Comparison of ENCODE assay signal across 8 cellular contexts in genomic region chr13:114315074-114315785, GRCh38. TPM values are rescaled to one million over a fixed set of nuclear protein-coding genes. Genes with fewer than 3 reads are reported as not detected.
DNase-seq lines count a peak whose midpoint lies in the region; ATAC-seq and TF ChIP-seq lines count a peak whose summit lies in the region.

No MANE protein-coding gene starts in this region.

- H3K18ac ChIP-seq in IMR-90 (ENCODE audit: low read depth, low read length) = no peak overlapping the region

- no CpG with 5 or more reads among the region's 7 CpGs for WGBS in IMR-90 (ENCODE audit: extremely low coverage in 2 of 2, insufficient read length in 1 of 2), 2 experiments

- H3K9me1 ChIP-seq in IMR-90 (ENCODE audit: insufficient read depth, low read length) = peaks cover 11% of the 10 kb centered on the region

- H3K36me3 ChIP-seq in IMR-90 (ENCODE audit: control insufficient read depth, insufficient read depth, low read length) (no peaks in the 10 kb centered on the region), brain microvascular endothelial cell (replicated peaks) (no peaks in the 10 kb centered on the region), mucosa of rectum (ENCODE audit: control insufficient read depth in 2 of 2, insufficient read depth in 2 of 2, low read length in 2 of 2) (no peaks in the 10 kb centered on the region)

- H4K5ac ChIP-seq in IMR-90 (ENCODE audit: low read depth, low read length) = no peak overlapping the region

- H2BK120ac ChIP-seq in IMR-90 (ENCODE audit: low read depth, low read length) = no peak overlapping the region

- TF ChIP-seq CTCF in IMR-90 (conservative IDR thresholded peaks at IDR 0.05; ENCODE audit: low read depth, low read length) = no peak
- no peak for TF ChIP-seq CTCF in brain microvascular endothelial cell (IDR thresholded peaks at IDR 0.05; ENCODE audit: low read depth, low read length, missing control alignments)

- no peak overlapping the region for H2AFZ ChIP-seq in IMR-90 (replicated peaks; ENCODE audit: low read length, poor library complexity)

- H3K4me1 ChIP-seq in IMR-90 (ENCODE audit: control insufficient read depth, insufficient read depth, low read length) (peaks cover 22% of the 10 kb centered on the region), mucosa of rectum (ENCODE audit: control insufficient read depth in 2 of 2, insufficient read depth in 2 of 2, low read length in 2 of 2) (peaks cover 14% of the 10 kb centered on the region in 2 donors)

- H2BK20ac ChIP-seq in IMR-90 (ENCODE audit: low read depth, low read length) = no peak overlapping the region

- H3K4me3 ChIP-seq in IMR-90 (ENCODE audit: insufficient read depth, low read depth, low read length) (peak overlapping the region; percentile 79), brain microvascular endothelial cell (ENCODE audit: low read depth, low read length) (peak overlapping the region; percentile 73), mucosa of rectum (ENCODE audit: low read length in 2 of 2) (peak overlapping the region; percentile 87 to 88)

- H4K8ac ChIP-seq in IMR-90 (ENCODE audit: low read depth in 2 of 2, low read length in 2 of 2) = 0 out of 4 replicates have a peak overlapping the region, but pooled peaks have one; percentile 15 to 78

- H4K91ac ChIP-seq in IMR-90 (ENCODE audit: insufficient read depth, low read depth, low read length) = no peak overlapping the region

- no peak overlapping the region for H2AK9ac ChIP-seq in IMR-90 (replicated peaks; ENCODE audit: low read depth, low read length, poor library complexity)

- peaks cover 4 to 25% of the 10 kb centered on the region in 2 experiments for H3K79me1 ChIP-seq in IMR-90 (ENCODE audit: low read depth in 1 of 2, low read length in 2 of 2)

- no peak overlapping the region for H2BK15ac ChIP-seq in IMR-90 (ENCODE audit: low read depth, low read length)

- POLR2A ChIA-PET in IMR-90 (lab: Charles Lee; ENCODE audit: unreplicated experiment) = no interaction called here

- peak overlapping the region; percentile 95 for H3K4me2 ChIP-seq in IMR-90 (ENCODE audit: low read depth, low read length)

- intact Hi-C loops in IMR-90 (cut with micrococcal nuclease) = no loop called here

- H3K56ac ChIP-seq in IMR-90 (ENCODE audit: extremely low read depth, insufficient read depth, low read length) = peak overlapping the region; percentile 85

- no peak overlapping the region for H2AK5ac ChIP-seq in IMR-90 (ENCODE audit: low read depth, low read length)

- H3K9ac ChIP-seq in IMR-90 (ENCODE audit: low read depth, low read length) = peak overlapping the region; percentile 78
- H3K9ac ChIP-seq in mucosa of rectum (ENCODE audit: low read depth in 1 of 2, low read length in 2 of 2) = peak overlapping the region; percentile 77 to 80

- peak overlapping the region; percentile 76; the same call in 1 of the 2 replicates for H3K4ac ChIP-seq in IMR-90 (ENCODE audit: low read depth, low read length)

- H3K9me3 ChIP-seq in IMR-90 (ENCODE audit: control insufficient read depth, insufficient read depth, low read length) (no peaks in the 10 kb centered on the region), mucosa of rectum (ENCODE audit: control insufficient read depth in 2 of 2, low read length in 2 of 2) (no peaks in the 10 kb centered on the region)

- H3K27ac ChIP-seq in IMR-90 (ENCODE audit: insufficient read depth, low read length) (0 out of 2 replicates have a peak overlapping the region, but pooled peaks have one; percentile 12), brain microvascular endothelial cell (peak overlapping the region; percentile 79), mucosa of rectum (ENCODE audit: low read depth in 2 of 2, low read length in 2 of 2) (peak overlapping the region in 1 of 2 donors; percentile 91)

- in situ Hi-C loops in IMR-90 (cut with MboI; ENCODE audit: low sequenced_read_pairs) (no loop called here), brain microvascular endothelial cell (cut with HindIII; ENCODE audit: low pct_ligation_motif_present, low sequenced_read_pairs) (no loop called here)

- peak overlapping the region; percentile 78 for H2BK5ac ChIP-seq in IMR-90 (ENCODE audit: low read depth, low read length, poor library complexity, severe bottlenecking)

- no peak for TF ChIP-seq POLR2A in IMR-90 (IDR thresholded peaks at IDR 0.05; ENCODE audit: low read depth, low read length)

- CTCF ChIA-PET in IMR-90 (lab: Yijun Ruan, JAX) = no interaction called here

- H3K27me3 ChIP-seq in IMR-90 (ENCODE audit: control insufficient read depth, insufficient read depth, low read length) = no peaks in the 10 kb centered on the region
- no peaks in the 10 kb centered on the region for H3K27me3 ChIP-seq in brain microvascular endothelial cell (replicated peaks)
- H3K27me3 ChIP-seq in mucosa of rectum (ENCODE audit: control insufficient read depth in 2 of 2, insufficient read depth in 2 of 2, low read length in 2 of 2) = no peaks in the 10 kb centered on the region

- peak overlapping the region; percentile 34 for H3K14ac ChIP-seq in IMR-90 (replicated peaks; ENCODE audit: low read depth, low read length)

- peak; percentile 50 for DNase-seq in GF-D8 (lab: John Stamatoyannopoulos, UW)
- DNase-seq in IMR-90 = no peak
- no peak for DNase-seq in brain microvascular endothelial cell
- DNase-seq in NK-92 treated with Interleukin-12 subunit alpha and Interleukin-12 subunit beta, amount 100 ng/mL, for 24 hours (lab: John Stamatoyannopoulos, UW) = no peak
- DNase-seq in NCI-H128 (lab: John Stamatoyannopoulos, UW; ENCODE audit: unreplicated experiment) = no peak
- DNase-seq in GOT3 (lab: John Stamatoyannopoulos, UW) = no peak
- no peak for DNase-seq in ecto neural progenitor cell (ENCODE audit: low spot score)

- dilution Hi-C loops in IMR-90 (cut with HindIII; ENCODE audit: low sequenced_read_pairs, unreplicated experiment) = no loop called here

- BruUV-seq in IMR-90 (replicated peaks; lab: Mats Ljungman, UMichigan) = no TSS peak

- no peak for TF ChIP-seq RAD21 in IMR-90 (IDR thresholded peaks at IDR 0.05; ENCODE audit: low read length)

- H4K20me1 ChIP-seq in IMR-90 (ENCODE audit: insufficient read depth, low read length) = peaks cover 37% of the 10 kb centered on the region

- H3K23ac ChIP-seq in IMR-90 (ENCODE audit: low read depth, low read length) = peak overlapping the region; percentile 95; the same call in 1 of the 2 replicates

- no peak for ATAC-seq in IMR-90 (ENCODE audit: low read depth)

TF ChIP-seq in IMR-90, 13 proteins besides CTCF, POLR2A, EP300 and RAD21:
- no peak for TF ChIP-seq NFE2L2 (IDR thresholded peaks at IDR 0.05; ENCODE audit: low read depth, low read length)
- TF ChIP-seq, protein P1, sequence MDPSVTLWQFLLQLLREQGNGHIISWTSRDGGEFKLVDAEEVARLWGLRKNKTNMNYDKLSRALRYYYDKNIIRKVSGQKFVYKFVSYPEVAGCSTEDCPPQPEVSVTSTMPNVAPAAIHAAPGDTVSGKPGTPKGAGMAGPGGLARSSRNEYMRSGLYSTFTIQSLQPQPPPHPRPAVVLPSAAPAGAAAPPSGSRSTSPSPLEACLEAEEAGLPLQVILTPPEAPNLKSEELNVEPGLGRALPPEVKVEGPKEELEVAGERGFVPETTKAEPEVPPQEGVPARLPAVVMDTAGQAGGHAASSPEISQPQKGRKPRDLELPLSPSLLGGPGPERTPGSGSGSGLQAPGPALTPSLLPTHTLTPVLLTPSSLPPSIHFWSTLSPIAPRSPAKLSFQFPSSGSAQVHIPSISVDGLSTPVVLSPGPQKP (IDR thresholded peaks at IDR 0.05; ENCODE audit: borderline replicate concordance, low read depth, low read length) = no peak
- TF ChIP-seq BHLHE40 (IDR thresholded peaks at IDR 0.05; ENCODE audit: low read depth, low read length) = no peak
- no peak for TF ChIP-seq RCOR1 (IDR thresholded peaks at IDR 0.05; ENCODE audit: insufficient replicate concordance, low read length)
- TF ChIP-seq CEBPB (IDR thresholded peaks at IDR 0.05; ENCODE audit: low read depth, low read length) = no peak
- TF ChIP-seq MXI1 (IDR thresholded peaks at IDR 0.05; ENCODE audit: borderline replicate concordance, low read depth, low read length) = no peak
- no peak for TF ChIP-seq RFX5 (IDR thresholded peaks at IDR 0.05; ENCODE audit: low read depth, low read length)
- no peak for TF ChIP-seq USF2 (IDR thresholded peaks at IDR 0.05; ENCODE audit: low read depth, low read length)
- no peak for TF ChIP-seq MAFK (IDR thresholded peaks at IDR 0.05; ENCODE audit: low read depth, low read length)
- TF ChIP-seq FOS (IDR thresholded peaks at IDR 0.05; ENCODE audit: low read depth, low read length) = no peak
- no peak for TF ChIP-seq MAZ (IDR thresholded peaks at IDR 0.05; ENCODE audit: borderline replicate concordance, low read depth, low read length)
- TF ChIP-seq CHD1 (IDR thresholded peaks at IDR 0.05; ENCODE audit: low read depth, low read length) = no peak
- TF ChIP-seq SMC3 (IDR thresholded peaks at IDR 0.05; ENCODE audit: low read depth, low read length) = no peak

RNA-seq across cellular contexts. Expression of gene CHAMP1, which starts 0.9 kb away (rescaled TPM):
- total RNA-seq in IMR-90 (2012; rRNA removed) = 13.3 and 16.4 TPM in 2 replicates
- 32.7 and 33.8 TPM in 2 replicates for polyA plus RNA-seq in IMR-90 (2012; rRNA removed)
- 25.1 and 35.4 TPM in 2 replicates for polyA plus RNA-seq in IMR-90 (2012; cell fraction: cytosol; rRNA removed)
- 12.0 and 20.6 TPM in 2 replicates for polyA plus RNA-seq in IMR-90 (2012; cell fraction: nucleus; rRNA removed; ENCODE audit: low replicate concordance)

RNA-seq across cellular contexts. Expression of gene UPF3A, which starts 33.8 kb away (rescaled TPM):
- 11.7 and 17.5 TPM in 2 replicates for total RNA-seq in IMR-90 (2012; rRNA removed)
- polyA plus RNA-seq in IMR-90 (2012; rRNA removed) = 47.2 and 51.6 TPM in 2 replicates
- polyA plus RNA-seq in IMR-90 (2012; cell fraction: cytosol; rRNA removed) = 16.1 and 25.1 TPM in 2 replicates
- polyA plus RNA-seq in IMR-90 (2012; cell fraction: nucleus; rRNA removed; ENCODE audit: low replicate concordance) = 42.5 and 154 TPM in 2 replicates
